Comparison of ENCODE assay signal across 12 cellular contexts in genomic region chr2:204051476-204051875, GRCh38.
DNase-seq lines count a peak whose midpoint lies in the region; ATAC-seq and TF ChIP-seq lines count a peak whose summit lies in the region.
"Had no signal": no experiment of that assay in that cellular context is flagged by ENCODE, and none has a peak within 500 bp of the region (broad histone marks: within the 10 kb centered on the region; RNA-seq: fewer than 3 reads in every experiment).

No MANE protein-coding gene starts in this region.

- H3K27ac ChIP-seq in breast epithelium, result no peak overlapping the region

- H3K9me3 Mint-ChIP-seq in MCF 10A (ENCODE audit: unreplicated experiment), result no peaks in the 10 kb centered on the region
- no peaks in the 10 kb centered on the region for H3K9me3 Mint-ChIP-seq in effector memory CD8-positive, alpha-beta T cell
- H3K9me3 Mint-ChIP-seq in stimulated activated memory B cell treated with anti-CD40 and anti-IgM and Interleukin-4, amounts not matched to agents 10 μg/mL and 1 μg/mL and 100 μg/mL, for 72 hours, result peaks cover 2% of the 10 kb centered on the region
- H3K9me3 Mint-ChIP-seq: activated T-helper 17 cell treated with anti-CD3 and anti-CD28 coated beads, Interleukin-2, amount 50 U/mL, for 72 hours had no signal

- H3K27me3 Mint-ChIP-seq in MCF 10A (ENCODE audit: insufficient read depth, unreplicated experiment), result peaks cover 74% of the 10 kb centered on the region
- H3K27me3 Mint-ChIP-seq in effector memory CD8-positive, alpha-beta T cell, result no peaks in the 10 kb centered on the region
- peaks cover 12% of the 10 kb centered on the region for H3K27me3 Mint-ChIP-seq in stimulated activated memory B cell treated with anti-CD40 and anti-IgM and Interleukin-4, amounts not matched to agents 10 μg/mL and 1 μg/mL and 100 μg/mL, for 72 hours
- H3K27me3 Mint-ChIP-seq: activated T-helper 17 cell treated with anti-CD3 and anti-CD28 coated beads, Interleukin-2, amount 50 U/mL, for 72 hours had no signal

- no peak overlapping the region for H3K4me3 Mint-ChIP-seq in MCF 10A (ENCODE audit: unreplicated experiment)
- no peak overlapping the region for H3K4me3 Mint-ChIP-seq in effector memory CD8-positive, alpha-beta T cell
- H3K4me3 Mint-ChIP-seq in stimulated activated memory B cell treated with anti-CD40 and anti-IgM and Interleukin-4, amounts not matched to agents 10 μg/mL and 1 μg/mL and 100 μg/mL, for 72 hours, result no peak overlapping the region
- H3K4me3 Mint-ChIP-seq: activated T-helper 17 cell treated with anti-CD3 and anti-CD28 coated beads, Interleukin-2, amount 50 U/mL, for 72 hours had no signal

- no peaks in the 10 kb centered on the region for H3K27me3 ChIP-seq in breast epithelium

- CTCF ChIA-PET in MCF 10A (lab: Yijun Ruan, JAX), result interaction anchor here (0.6 to 1.2 kb wide), 2 partner anchors 28 to 48 kb away, joined by 3 read pairs; no protein-coding TSS in a partner anchor

- peak; percentile 15 for TF ChIP-seq CTCF in MCF 10A (IDR thresholded peaks at IDR 0.05; ENCODE audit: unreplicated experiment)
- no peak for TF ChIP-seq CTCF in breast epithelium (IDR thresholded peaks at IDR 0.05)

- no TSS peak for BruUV-seq in MCF 10A (replicated peaks; lab: Mats Ljungman, UMichigan)

- intact Hi-C loops in MCF 10A (cut with micrococcal nuclease), result no loop called here
- intact Hi-C loops in breast epithelium (cut with DNase I; ENCODE audit: low total_unique reads), result no loop called here

- TF ChIP-seq POLR2A in breast epithelium (IDR thresholded peaks at IDR 0.05), result no peak

- H3K9me3 ChIP-seq in breast epithelium, result no peaks in the 10 kb centered on the region

- peak; percentile 19 for ATAC-seq in effector memory CD8-positive, alpha-beta T cell (replicated peaks)
- no peak for ATAC-seq in stimulated activated memory B cell treated with anti-CD40 and anti-IgM and Interleukin-4, amounts not matched to agents 10 μg/mL and 1 μg/mL and 100 μg/mL, for 72 hours
- ATAC-seq: activated T-helper 17 cell treated with anti-CD3 and anti-CD28 coated beads, Interleukin-2, amount 50 U/mL, for 72 hours had no signal

- no peaks in the 10 kb centered on the region for H3K4me1 Mint-ChIP-seq in MCF 10A (ENCODE audit: insufficient read depth, unreplicated experiment)
- peaks cover 7 to 17% of the 10 kb centered on the region in 2 donors for H3K4me1 Mint-ChIP-seq in effector memory CD8-positive, alpha-beta T cell (ENCODE audit: low read depth in 2 of 2)
- H3K4me1 Mint-ChIP-seq in stimulated activated memory B cell treated with anti-CD40 and anti-IgM and Interleukin-4, amounts not matched to agents 10 μg/mL and 1 μg/mL and 100 μg/mL, for 72 hours, result no peaks in the 10 kb centered on the region

- no peaks in the 10 kb centered on the region for H3K4me1 ChIP-seq in breast epithelium

- H3K36me3 Mint-ChIP-seq in MCF 10A (ENCODE audit: insufficient read depth, unreplicated experiment), result no peaks in the 10 kb centered on the region
- no peaks in the 10 kb centered on the region for H3K36me3 Mint-ChIP-seq in effector memory CD8-positive, alpha-beta T cell (ENCODE audit: insufficient read depth)
- no peaks in the 10 kb centered on the region for H3K36me3 Mint-ChIP-seq in stimulated activated memory B cell treated with anti-CD40 and anti-IgM and Interleukin-4, amounts not matched to agents 10 μg/mL and 1 μg/mL and 100 μg/mL, for 72 hours

- POLR2A ChIA-PET in MCF 10A (lab: Yijun Ruan, JAX), result no interaction called here

- DNase-seq in MCF 10A (ENCODE audit: unreplicated experiment) (peak; percentile 8), breast epithelium (ENCODE audit: low spot score in 2 of 2) (no peak), NCI-H82 treated with DMSO at 0.1 percent for 48 hours (lab: John Stamatoyannopoulos, UW; ENCODE audit: unreplicated experiment) (peak; percentile 4), kidney tubule cell (ENCODE audit: low spot score) (no peak), T-helper 9 cell (no peak), A172 (ENCODE audit: low spot score) (no peak)
- no peak for DNase-seq in effector memory CD8-positive, alpha-beta T cell
- DNase-seq: AML-193, cortex of kidney, MV-4-11 had no signal

- no peaks in the 10 kb centered on the region for H3K36me3 ChIP-seq in breast epithelium

- H3K27ac Mint-ChIP-seq in MCF 10A (ENCODE audit: low read depth, unreplicated experiment), result no peak overlapping the region
- no peak overlapping the region for H3K27ac Mint-ChIP-seq in effector memory CD8-positive, alpha-beta T cell
- no peak overlapping the region for H3K27ac Mint-ChIP-seq in stimulated activated memory B cell treated with anti-CD40 and anti-IgM and Interleukin-4, amounts not matched to agents 10 μg/mL and 1 μg/mL and 100 μg/mL, for 72 hours

- no peak overlapping the region for H3K4me3 ChIP-seq in breast epithelium

Comparison
In these comparisons a context has a peak if more than half of its experiments do, and no peak if none do; other contexts are left out.
1. DNase-seq: peak in MCF 10A (single experiment) and NCI-H82 treated with DMSO at 0.1 percent for 48 hours (single experiment); none in breast epithelium (0 of 2), effector memory CD8-positive, alpha-beta T cell (0 of 3), kidney tubule cell (single experiment), T-helper 9 cell (single experiment) and A172 (single experiment).